ENCODE assay signal across 19 cellular contexts in the genomic region with DNA sequence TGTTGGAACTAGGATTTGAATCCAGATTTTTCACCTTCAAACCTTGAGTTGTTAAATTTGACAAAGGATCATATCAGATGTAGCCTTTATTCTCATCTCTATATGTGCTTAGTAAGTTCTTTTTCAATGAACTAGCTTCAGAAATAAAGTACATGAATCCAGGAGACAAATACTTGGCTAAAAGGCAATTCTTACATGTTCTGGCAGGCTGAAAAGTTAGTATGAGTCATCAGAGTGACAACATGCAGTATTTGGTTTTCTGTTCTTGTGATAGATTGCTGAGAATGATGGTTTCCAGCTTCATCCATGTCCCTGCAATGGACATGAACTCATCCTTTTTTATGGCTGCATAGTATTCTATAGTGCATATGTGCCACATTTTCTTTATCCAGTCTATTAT. TPM values are rescaled to one million over a fixed set of nuclear protein-coding genes. Genes with fewer than 3 reads are reported as not detected.
"Had no signal": no experiment of that assay in that cellular context is flagged by ENCODE, and none has a peak within 500 bp of the region (broad histone marks: within the 10 kb centered on the region; RNA-seq: fewer than 3 reads in every experiment).

No MANE protein-coding gene starts in this region.

- ATAC-seq: activated naive CD4-positive, alpha-beta T cell treated with anti-CD3 and anti-CD28 coated beads, Interleukin-2, amount 50 U/mL, for 72 hours; left lobe of liver; natural killer cell; right cardiac atrium; SK-N-SH treated with all-trans-retinoic acid at 6 μM for 48 hours; stimulated activated naive B cell treated with anti-CD40 and anti-IgM and Interleukin-4, amounts not matched to agents 10 μg/mL and 1 μg/mL and 100 μg/mL, for 72 hours had no signal

- H3K27ac ChIP-seq: cardiac muscle cell, coronary artery had no signal

- H3K36me3 ChIP-seq: cardiac muscle cell had no signal

- H3K27me3 ChIP-seq: cardiac muscle cell had no signal

- DNase-seq: activated B cell treated with CpG ODN at 0.5 μM for 24 hours; activated CD4-positive, alpha-beta T cell treated with anti-CD3 and anti-CD28 coated beads, Interleukin-2, amount 10 ng/mL, durations not matched to agents 7 days and 5 days; activated effector memory CD4-positive, alpha-beta T cell treated with Interleukin-2 at 50 U/mL for 16 hours; effector CD4-positive, alpha-beta T cell; foreskin melanocyte; head of caudate nucleus; natural killer cell; right cardiac atrium; stimulated activated CD4-positive, alpha-beta T cell treated with anti-CD3 and anti-CD28 coated beads, Interleukin-1b, Interleukin-23, amount 100 ng/mL, for 48 hours; stimulated activated naive B cell treated with anti-CD40 and anti-IgM and Interleukin-4, amounts not matched to agents 10 μg/mL and 1 μg/mL and 100 μg/mL, for 72 hours; trophoblast cell had no signal

- H3K4me3 ChIP-seq: cardiac muscle cell, coronary artery had no signal

RNA-seq across cellular contexts. Expression of a gene that starts 40.4 kb away (rescaled TPM):
- total RNA-seq: activated B cell treated with CpG ODN at 0.5 μM for 24 hours; activated CD4-positive, alpha-beta T cell treated with anti-CD3 and anti-CD28 coated beads, Interleukin-2, amount 10 ng/mL, durations not matched to agents 7 days and 5 days; activated naive CD4-positive, alpha-beta T cell treated with anti-CD3 and anti-CD28 coated beads, Interleukin-2, amount 50 U/mL, for 72 hours; cardiac muscle cell; endothelial cell of umbilical vein; natural killer cell; posterior vena cava; right cardiac atrium; T-helper 1 cell treated with Interleukin-12 subunit alpha and Interleukin-12 subunit beta and Interleukin-4 antibody, amounts not matched to agents 30 ng/mL and 1 ng/mL, for 36 hours had no signal
- polyA plus RNA-seq: cardiac muscle cell, endothelial cell of umbilical vein had no signal
